Comparison of ENCODE assay signal across 26 cellular contexts in the genomic region with DNA sequence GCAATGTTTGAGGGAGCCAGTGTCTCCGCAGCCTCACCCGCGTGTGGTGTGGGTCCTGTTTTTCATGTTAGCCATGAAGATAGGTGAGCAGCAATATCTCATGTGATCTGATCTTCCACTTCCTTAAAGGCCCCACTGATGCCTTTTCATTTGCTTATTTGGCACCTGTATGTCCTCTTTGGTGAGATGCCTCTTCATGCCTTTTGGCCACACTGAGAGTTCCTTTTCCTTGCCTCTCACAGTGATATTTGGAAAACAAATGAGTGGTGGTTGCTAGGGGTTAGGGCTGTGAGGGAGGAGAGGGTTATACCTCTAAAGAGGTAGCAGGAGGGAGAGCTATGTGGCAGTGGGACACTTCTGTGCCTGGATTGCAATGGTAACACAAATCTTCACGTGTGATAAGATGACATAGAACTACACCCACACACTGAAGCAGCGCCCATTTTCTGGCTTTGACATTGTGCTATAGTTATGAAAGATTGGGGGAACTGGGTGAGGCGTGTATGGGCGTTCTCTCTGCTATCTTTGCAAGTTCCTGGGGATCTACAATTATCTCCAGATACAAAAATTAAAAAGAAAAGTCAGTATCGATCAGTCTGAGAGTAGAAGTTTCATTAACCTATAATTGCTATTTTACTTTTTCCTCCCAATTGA.
A peak's percentile ranks its signal among the peaks of the same experiment; 100 is the strongest.
DNase-seq lines count a peak whose midpoint lies in the region; ATAC-seq and TF ChIP-seq lines count a peak whose summit lies in the region.
"Had no signal": no experiment of that assay in that cellular context is flagged by ENCODE, and none has a peak within 500 bp of the region (broad histone marks: within the 10 kb centered on the region; RNA-seq: fewer than 3 reads in every experiment).

No MANE protein-coding gene starts in this region.

- no peak for TF ChIP-seq CTCF in CD14-positive monocyte (IDR thresholded peaks at IDR 0.05)
- TF ChIP-seq CTCF in activated CD8-positive, alpha-beta T cell treated with anti-CD3 and anti-CD28 coated beads for 36 hours (IDR thresholded peaks at IDR 0.05) = no peak

- H3K27ac Mint-ChIP-seq in CD14-positive monocyte (peak overlapping the region in 6 of 7 donors; percentile 16 to 61 (median 35)), naive B cell (peak overlapping the region; percentile 90 to 97 (median 96))
- H3K27ac Mint-ChIP-seq in activated CD8-positive, alpha-beta T cell treated with anti-CD3 and anti-CD28 coated beads for 36 hours = no peak overlapping the region
- no peak overlapping the region for H3K27ac Mint-ChIP-seq in activated CD8-positive, alpha-beta memory T cell treated with anti-CD3 and anti-CD28 coated beads, Interleukin-2, amount 10 ng/mL, durations not matched to agents 7 days and 5 days

- peak overlapping the region; percentile 74 for H3K27ac ChIP-seq in HUES48 (ENCODE audit: low read depth, low read length)
- H3K27ac ChIP-seq: BLaER1 treated with 17β-estradiol and CSF1 and Interleukin-3, amounts not matched to agents 10 nM and 100 nM; foreskin keratinocyte; VCaP had no signal

- H3K36me3 ChIP-seq in HUES48 (ENCODE audit: control insufficient read depth, insufficient read depth, low read length) = no peaks in the 10 kb centered on the region
- H3K36me3 ChIP-seq: BLaER1 treated with 17β-estradiol and CSF1 and Interleukin-3, amounts not matched to agents 10 nM and 100 nM had no signal

- peaks cover 16% of the 10 kb centered on the region for H3K4me1 ChIP-seq in HUES48 (ENCODE audit: control insufficient read depth, insufficient read depth, low read length)
- H3K4me1 ChIP-seq: foreskin keratinocyte had no signal

- DNase-seq in CD14-positive monocyte (ENCODE audit: low spot score) = no peak
- peak; percentile 73 for DNase-seq in naive B cell
- DNase-seq in activated CD8-positive, alpha-beta T cell treated with anti-CD3 and anti-CD28 coated beads for 36 hours = no peak
- no peak for DNase-seq in activated CD8-positive, alpha-beta memory T cell treated with anti-CD3 and anti-CD28 coated beads, Interleukin-2, amount 10 ng/mL, durations not matched to agents 7 days and 5 days
- DNase-seq in ureter (ENCODE audit: low spot score) = no peak
- DNase-seq: activated CD4-positive, alpha-beta T cell treated with anti-CD3 and anti-CD28 coated beads, Interleukin-2, amount 50 U/mL, for 4 hours; activated naive CD4-positive, alpha-beta T cell treated with anti-CD3 and anti-CD28 coated beads, Interleukin-2, amount 50 U/mL, for 16 hours; activated T-cell treated with anti-CD3 and anti-CD28 coated beads, Interleukin-2, amount 50 U/mL, for 48 hours; anterior cingulate cortex; erythroblast; foreskin keratinocyte; GDM1; H7; hippocampal formation; NCI-H1105 treated with DMSO at 0.1 percent for 48 hours; NCI-H2107; NCI-H510A; nucleus accumbens; OCI-M1; stimulated activated CD4-positive, alpha-beta T cell treated with anti-CD3 and anti-CD28 coated beads, Interleukin-12 subunit alpha, Interleukin-12 subunit beta, amount 100 ng/mL, for 4 hours had no signal

- H3K4me1 Mint-ChIP-seq in CD14-positive monocyte = peaks cover 37% of the 10 kb centered on the region
- peaks cover 38 to 76% (median 58%) of the 10 kb centered on the region in 3 donors for H3K4me1 Mint-ChIP-seq in naive B cell
- H3K4me1 Mint-ChIP-seq in activated CD8-positive, alpha-beta T cell treated with anti-CD3 and anti-CD28 coated beads for 36 hours (ENCODE audit: low read depth) = no peaks in the 10 kb centered on the region
- H3K4me1 Mint-ChIP-seq in activated CD8-positive, alpha-beta memory T cell treated with anti-CD3 and anti-CD28 coated beads, Interleukin-2, amount 10 ng/mL, durations not matched to agents 7 days and 5 days = no peaks in the 10 kb centered on the region
- H3K4me1 Mint-ChIP-seq: central memory CD8-positive, alpha-beta T cell had no signal

- H3K36me3 Mint-ChIP-seq in CD14-positive monocyte (no peaks in the 10 kb centered on the region), naive B cell (peaks cover 5% of the 10 kb centered on the region in 2 donors)
- H3K36me3 Mint-ChIP-seq in activated CD8-positive, alpha-beta T cell treated with anti-CD3 and anti-CD28 coated beads for 36 hours (ENCODE audit: low read depth) = no peaks in the 10 kb centered on the region
- H3K36me3 Mint-ChIP-seq in activated CD8-positive, alpha-beta memory T cell treated with anti-CD3 and anti-CD28 coated beads, Interleukin-2, amount 10 ng/mL, durations not matched to agents 7 days and 5 days = no peaks in the 10 kb centered on the region

- H3K27me3 ChIP-seq in HUES48 (ENCODE audit: control insufficient read depth, insufficient read depth, low read length) = no peaks in the 10 kb centered on the region
- H3K27me3 ChIP-seq: BLaER1 treated with 17β-estradiol and CSF1 and Interleukin-3, amounts not matched to agents 10 nM and 100 nM; foreskin keratinocyte had no signal

- H3K9me3 Mint-ChIP-seq in CD14-positive monocyte (peaks cover 0 to 9% (median 7%) of the 10 kb centered on the region in 7 donors), naive B cell (peaks cover 0 to 10% (median 2%) of the 10 kb centered on the region in 7 donors)
- H3K9me3 Mint-ChIP-seq in activated CD8-positive, alpha-beta T cell treated with anti-CD3 and anti-CD28 coated beads for 36 hours = no peaks in the 10 kb centered on the region
- H3K9me3 Mint-ChIP-seq in activated CD8-positive, alpha-beta memory T cell treated with anti-CD3 and anti-CD28 coated beads, Interleukin-2, amount 10 ng/mL, durations not matched to agents 7 days and 5 days (ENCODE audit: low read depth) = no peaks in the 10 kb centered on the region
- H3K9me3 Mint-ChIP-seq: central memory CD8-positive, alpha-beta T cell had no signal

- no peaks in the 10 kb centered on the region; the same call in 1 of the 2 replicates for H3K9me3 ChIP-seq in HUES48 (ENCODE audit: control insufficient read depth, insufficient read depth, low read length)

- intact Hi-C loops in CD14-positive monocyte (cut with micrococcal nuclease) = loop anchor here in 1 of 2 donors (5.0 kb wide), 1 partner anchor 70 kb away; no protein-coding TSS in a partner anchor
- intact Hi-C loops in activated CD8-positive, alpha-beta T cell treated with anti-CD3 and anti-CD28 coated beads for 36 hours (cut with micrococcal nuclease) = no loop called here

- H3K4me3 ChIP-seq in HUES48 (ENCODE audit: low read depth, low read length) = no peak overlapping the region
- H3K4me3 ChIP-seq: BLaER1 treated with 17β-estradiol and CSF1 and Interleukin-3, amounts not matched to agents 10 nM and 100 nM had no signal

- H3K27me3 Mint-ChIP-seq in CD14-positive monocyte (ENCODE audit: low read depth in 3 of 3) = peaks cover 0 to 1% (median 0%) of the 10 kb centered on the region in 3 donors
- no peaks in the 10 kb centered on the region for H3K27me3 Mint-ChIP-seq in naive B cell
- H3K27me3 Mint-ChIP-seq in activated CD8-positive, alpha-beta T cell treated with anti-CD3 and anti-CD28 coated beads for 36 hours = no peaks in the 10 kb centered on the region
- no peaks in the 10 kb centered on the region for H3K27me3 Mint-ChIP-seq in activated CD8-positive, alpha-beta memory T cell treated with anti-CD3 and anti-CD28 coated beads, Interleukin-2, amount 10 ng/mL, durations not matched to agents 7 days and 5 days
- H3K27me3 Mint-ChIP-seq: central memory CD8-positive, alpha-beta T cell had no signal

- H3K4me3 Mint-ChIP-seq in CD14-positive monocyte (no peak overlapping the region), naive B cell (peak overlapping the region; percentile 1 to 70 (median 32))
- H3K4me3 Mint-ChIP-seq in activated CD8-positive, alpha-beta T cell treated with anti-CD3 and anti-CD28 coated beads for 36 hours = no peak overlapping the region
- no peak overlapping the region for H3K4me3 Mint-ChIP-seq in activated CD8-positive, alpha-beta memory T cell treated with anti-CD3 and anti-CD28 coated beads, Interleukin-2, amount 10 ng/mL, durations not matched to agents 7 days and 5 days
- H3K4me3 Mint-ChIP-seq: central memory CD8-positive, alpha-beta T cell had no signal

- ATAC-seq in naive B cell (ENCODE audit: low read depth in 2 of 2) (peak; percentile 15 to 26), GM21576 (IDR thresholded peaks at IDR 0.05; ENCODE audit: unreplicated experiment) (no peak)
- no peak for ATAC-seq in activated CD8-positive, alpha-beta T cell treated with anti-CD3 and anti-CD28 coated beads for 36 hours
- ATAC-seq in activated CD8-positive, alpha-beta memory T cell treated with anti-CD3 and anti-CD28 coated beads, Interleukin-2, amount 10 ng/mL, durations not matched to agents 7 days and 5 days = no peak
- ATAC-seq: foreskin keratinocyte had no signal

- peak; percentile 69 for TF ChIP-seq POLR2A in Raji (IDR thresholded peaks at IDR 0.05; ENCODE audit: insufficient read depth, low read depth, low read length)

- CTCF ChIA-PET in activated CD8-positive, alpha-beta T cell treated with anti-CD3 and anti-CD28 coated beads for 36 hours (lab: Charles Lee) = no interaction called here
- CTCF ChIA-PET in activated CD8-positive, alpha-beta memory T cell treated with anti-CD3 and anti-CD28 coated beads, Interleukin-2, amount 10 ng/mL, durations not matched to agents 7 days and 5 days (lab: Charles Lee) = no interaction called here

- no peak overlapping the region for H3K9ac ChIP-seq in HUES48 (ENCODE audit: low read depth, low read length)
- H3K9ac ChIP-seq: BLaER1 treated with 17β-estradiol and CSF1 and Interleukin-3, amounts not matched to agents 10 nM and 100 nM had no signal

- POLR2A ChIA-PET in activated CD8-positive, alpha-beta T cell treated with anti-CD3 and anti-CD28 coated beads for 36 hours (lab: Charles Lee) = no interaction called here

Comparison
In these comparisons a context has a peak if more than half of its experiments do, and no peak if none do; other contexts are left out.
1. H3K27ac Mint-ChIP-seq: peak in CD14-positive monocyte (6 of 7) and naive B cell (6 of 6); none in activated CD8-positive, alpha-beta T cell treated with anti-CD3 and anti-CD28 coated beads for 36 hours (single experiment) and activated CD8-positive, alpha-beta memory T cell treated with anti-CD3 and anti-CD28 coated beads, Interleukin-2, amount 10 ng/mL, durations not matched to agents 7 days and 5 days (single experiment).
2. H3K4me3 Mint-ChIP-seq: peak in naive B cell (8 of 8); none in CD14-positive monocyte (0 of 2), activated CD8-positive, alpha-beta T cell treated with anti-CD3 and anti-CD28 coated beads for 36 hours (single experiment) and activated CD8-positive, alpha-beta memory T cell treated with anti-CD3 and anti-CD28 coated beads, Interleukin-2, amount 10 ng/mL, durations not matched to agents 7 days and 5 days (single experiment).
3. ATAC-seq: peak in naive B cell (2 of 2); none in activated CD8-positive, alpha-beta T cell treated with anti-CD3 and anti-CD28 coated beads for 36 hours (single experiment), activated CD8-positive, alpha-beta memory T cell treated with anti-CD3 and anti-CD28 coated beads, Interleukin-2, amount 10 ng/mL, durations not matched to agents 7 days and 5 days (single experiment) and GM21576 (single experiment).